13 cellular contexts compared by ENCODE assay signal in the genomic region with DNA sequence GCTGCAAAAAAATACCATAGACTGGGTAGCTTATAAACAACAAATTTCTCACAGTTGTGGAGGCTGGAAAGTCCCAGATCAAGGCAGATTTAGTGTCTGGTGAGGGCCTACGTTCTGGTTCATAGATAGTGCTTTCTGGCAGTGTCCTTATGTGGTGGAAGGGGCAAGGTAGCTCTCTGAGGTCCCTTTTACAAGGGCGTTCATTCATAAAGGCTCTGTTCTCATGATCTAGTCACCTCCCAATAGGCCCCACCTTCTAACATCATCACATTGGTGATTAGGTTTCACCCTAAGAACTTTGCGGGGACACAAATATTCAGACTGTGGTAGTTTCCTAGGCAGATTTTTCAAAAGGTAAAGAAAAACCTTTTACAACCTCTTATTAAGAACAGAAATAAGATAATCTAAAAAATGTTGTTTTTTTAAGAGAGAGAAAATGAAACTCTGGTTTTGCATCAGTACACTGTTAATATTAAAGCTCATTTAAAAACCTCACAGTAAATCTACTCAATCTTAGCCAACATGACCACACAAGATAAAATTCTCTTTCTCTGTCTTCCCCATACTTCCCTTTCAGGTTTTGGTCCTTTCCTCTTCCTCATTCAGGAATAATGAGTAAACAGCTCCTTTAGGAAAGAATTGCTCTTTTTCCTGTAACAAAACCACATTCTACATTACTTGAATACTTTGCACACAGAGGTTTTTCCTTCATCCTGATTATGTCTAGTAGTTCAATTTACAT.
A peak's percentile ranks its signal among the peaks of the same experiment; 100 is the strongest.
DNase-seq lines count a peak whose midpoint lies in the region; ATAC-seq, FAIRE-seq and TF ChIP-seq lines count a peak whose summit lies in the region.
"Had no signal": no experiment of that assay in that cellular context is flagged by ENCODE, and none has a peak within 500 bp of the region (broad histone marks: within the 10 kb centered on the region; RNA-seq: fewer than 3 reads in every experiment).

No MANE protein-coding gene starts in this region.

- no peaks in the 10 kb centered on the region for H3K9me3 ChIP-seq in left lung
- H3K9me3 ChIP-seq in Karpas-422 (ENCODE audit: low read length) = no peaks in the 10 kb centered on the region

- no peaks in the 10 kb centered on the region for H3K9me2 ChIP-seq in Karpas-422 (replicated peaks; ENCODE audit: insufficient read depth, low read length)

- H2AFZ ChIP-seq in Karpas-422 (ENCODE audit: low read length) = no peak overlapping the region

- intact Hi-C loops in left lung (cut with DNase I) = no loop called here

- no peak for TF ChIP-seq CTCF in GM12865 (IDR thresholded peaks at IDR 0.05; ENCODE audit: insufficient read depth, low read depth, low read length, missing control alignments)
- TF ChIP-seq CTCF in GM20000 (IDR thresholded peaks at IDR 0.05; ENCODE audit: extremely low read depth, missing control alignments) = no peak
- TF ChIP-seq CTCF in left lung (IDR thresholded peaks at IDR 0.05) = no peak

- H3K79me2 ChIP-seq in Karpas-422 (ENCODE audit: low read length) = no peaks in the 10 kb centered on the region

- H3K4me1 ChIP-seq in left lung (no peaks in the 10 kb centered on the region), Karpas-422 (ENCODE audit: low read length) (peaks cover 10% of the 10 kb centered on the region)

- no peak overlapping the region for H3K9ac ChIP-seq in Karpas-422 (ENCODE audit: low read length)

- H3K36me3 ChIP-seq in left lung (no peaks in the 10 kb centered on the region), Karpas-422 (ENCODE audit: insufficient read depth, low read length) (no peaks in the 10 kb centered on the region)

- no peak for TF ChIP-seq POLR2A in erythroblast (IDR thresholded peaks at IDR 0.05; ENCODE audit: low read length)

- ATAC-seq in HG02981 (IDR thresholded peaks at IDR 0.05; ENCODE audit: unreplicated experiment) = peak; percentile 86
- ATAC-seq in left lung = no peak
- ATAC-seq: left lobe of liver, WTC11 had no signal

- H4K20me1 ChIP-seq in Karpas-422 (ENCODE audit: insufficient read depth, low read depth, low read length) = no peaks in the 10 kb centered on the region

- DNase-seq in GM12865 (ENCODE audit: low read depth) (peak; percentile 68), GM20000 (ENCODE audit: low spot score) (peak; percentile 34), RCC 7860 (ENCODE audit: low spot score) (peak; percentile 25), left lung (no peak), Karpas-422 (no peak), erythroblast (lab: John Stamatoyannopoulos, UW) (no peak), activated T-cell treated with anti-CD3 and anti-CD28 coated beads for 4 hours (no peak)
- DNase-seq: IMR-90; SHP77; stimulated activated CD4-positive, alpha-beta T cell treated with anti-CD3 and anti-CD28 coated beads, Interleukin-2, amount 100 ng/mL, for 48 hours had no signal

- H3K27ac ChIP-seq in left lung (no peak overlapping the region), Karpas-422 (ENCODE audit: low read length) (no peak overlapping the region)

- H3K4me3 ChIP-seq in GM12865 (ENCODE audit: low read depth, low read length) = no peak overlapping the region
- H3K4me3 ChIP-seq in left lung = no peak overlapping the region
- H3K4me3 ChIP-seq in Karpas-422 (ENCODE audit: low read length) = no peak overlapping the region

- FAIRE-seq in RCC 7860 (lab: Jason Lieb, UNC) = peak; percentile 74

- no peak overlapping the region for H3K4me2 ChIP-seq in Karpas-422 (ENCODE audit: low read depth, low read length, poor library complexity, severe bottlenecking)

- H3K27me3 ChIP-seq in left lung (no peaks in the 10 kb centered on the region), Karpas-422 (ENCODE audit: low read length) (no peaks in the 10 kb centered on the region)

Comparison
In these comparisons a context has a peak if more than half of its experiments do, and no peak if none do; other contexts are left out.
1. DNase-seq: peak in GM12865 (single experiment), GM20000 (single experiment) and RCC 7860 (single experiment); none in left lung (0 of 2), Karpas-422 (single experiment), erythroblast (0 of 2) and activated T-cell treated with anti-CD3 and anti-CD28 coated beads for 4 hours (single experiment).